Comparison of ENCODE assay signal across 13 cellular contexts in the genomic region with DNA sequence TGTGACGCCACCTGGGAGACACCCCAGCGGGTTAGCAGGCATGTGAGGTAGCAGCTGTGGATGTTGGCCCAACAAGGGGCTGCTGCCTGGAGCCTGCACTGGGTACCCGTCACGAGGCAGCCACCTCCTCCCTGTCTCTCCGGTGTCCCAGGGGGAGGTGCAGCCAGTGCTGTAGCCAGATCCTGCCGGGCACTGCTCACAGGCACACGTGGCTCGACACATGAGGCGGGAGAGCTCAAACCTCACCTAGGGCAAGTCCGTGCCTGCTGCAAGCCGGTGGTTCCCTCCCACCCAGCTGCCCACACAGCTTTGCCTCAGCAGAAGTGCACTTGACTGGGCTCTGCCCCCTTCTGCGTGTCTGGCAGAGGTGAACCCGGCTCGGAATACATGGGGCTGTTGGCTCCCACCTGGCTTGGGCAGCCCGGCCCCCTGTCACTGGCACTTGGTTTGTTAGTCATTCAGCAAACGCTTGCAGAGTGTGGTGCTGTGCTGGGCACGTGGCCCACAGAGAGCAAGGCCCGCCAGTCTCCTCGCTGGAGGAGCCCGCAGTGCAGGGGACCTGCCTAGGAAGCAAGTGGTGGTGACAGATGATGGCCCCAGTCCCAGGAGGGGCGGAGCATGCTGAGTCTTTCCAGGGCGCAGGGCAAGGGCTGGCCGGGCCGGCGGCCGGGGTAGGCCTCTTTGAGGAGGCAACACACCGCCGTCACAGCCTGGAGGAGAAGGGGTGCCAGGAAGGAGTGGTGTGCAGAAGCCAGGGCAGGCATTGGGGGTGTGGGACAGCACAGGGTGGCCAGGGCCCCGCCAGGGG. TPM values are rescaled to one million over a fixed set of nuclear protein-coding genes. Genes with fewer than 3 reads are reported as not detected.
A peak's percentile ranks its signal among the peaks of the same experiment; 100 is the strongest.
DNase-seq lines count a peak whose midpoint lies in the region; ATAC-seq, FAIRE-seq and TF ChIP-seq lines count a peak whose summit lies in the region.
"Had no signal": no experiment of that assay in that cellular context is flagged by ENCODE, and none has a peak within 500 bp of the region (broad histone marks: within the 10 kb centered on the region; RNA-seq: fewer than 3 reads in every experiment).

No MANE protein-coding gene starts in this region.

- in situ Hi-C loops in HepG2 (cut with HindIII; ENCODE audit: extremely low pct_ligation_motif_present, low pct_unique_long_range_greater_than_20kb) = no loop called here

- H3K9me3 ChIP-seq in HepG2 (ENCODE audit: low read length) = no peaks in the 10 kb centered on the region

- intact Hi-C loops in MCF 10A (cut with micrococcal nuclease) (loop anchor here (10.0 kb wide), 1 partner anchor 384 kb away; no protein-coding TSS in a partner anchor), HepG2 (cut with micrococcal nuclease; ENCODE audit: unreplicated experiment) (no loop called here)

- H3K4me3 Mint-ChIP-seq in MCF 10A (ENCODE audit: unreplicated experiment) = peak overlapping the region; percentile 29
- H3K4me3 Mint-ChIP-seq: type B pancreatic cell had no signal

- no peaks in the 10 kb centered on the region for H3K79me2 ChIP-seq in HepG2 (ENCODE audit: insufficient read depth, low read length)
- H3K79me2 ChIP-seq: hepatocyte had no signal

- DNase-seq in 8988T (peak; percentile 23), NCI-H187 treated with DMSO at 0.1 percent for 48 hours (lab: John Stamatoyannopoulos, UW) (peak; percentile 87), MCF 10A (ENCODE audit: unreplicated experiment) (peak; percentile 97), HepG2 (ENCODE audit: low spot score) (no peak), GM19239 (ENCODE audit: insufficient read length, low spot score) (no peak), GM19238 (ENCODE audit: insufficient read length, low spot score) (no peak), NK-92 (lab: John Stamatoyannopoulos, UW; ENCODE audit: unreplicated experiment) (no peak)

- ATAC-seq in HepG2 (peak; percentile 47), HG03175 (IDR thresholded peaks at IDR 0.05; ENCODE audit: unreplicated experiment) (no peak)
- ATAC-seq: sciatic nerve had no signal

- H3K36me3 ChIP-seq in HepG2 (replicated peaks in 1 of 2; ENCODE audit: control insufficient read depth in 1 of 2, insufficient read depth in 2 of 2, low read length in 2 of 2) = no peaks in the 10 kb centered on the region

- H4K20me1 ChIP-seq in HepG2 (ENCODE audit: insufficient read depth, low read length) = no peaks in the 10 kb centered on the region

- no peak overlapping the region; the same call in 1 of the 2 replicates for H3K4me2 ChIP-seq in HepG2 (ENCODE audit: low read depth, low read length)
- H3K4me2 ChIP-seq: hepatocyte had no signal

- no peak overlapping the region for H3K9ac ChIP-seq in HepG2 (ENCODE audit: insufficient read depth, low read depth, low read length)

- H3K27me3 ChIP-seq in HepG2 (ENCODE audit: control insufficient read depth in 1 of 2, insufficient read depth in 2 of 2, low read length in 2 of 2) = peaks cover 7 to 36% of the 10 kb centered on the region in 2 experiments; a peak in 3 of 5 replicates
- H3K27me3 ChIP-seq: hepatocyte had no signal

- FAIRE-seq in HepG2 (lab: Jason Lieb, UNC) = no peak
- no peak for FAIRE-seq in GM19239 (lab: Jason Lieb, UNC)
- FAIRE-seq: A204.1, TTC549 had no signal

- BruUV-seq in MCF 10A (replicated peaks; lab: Mats Ljungman, UMichigan) (no TSS peak), HepG2 (replicated peaks; lab: Mats Ljungman, UMichigan) (no TSS peak)

- no peak overlapping the region for H3K27ac ChIP-seq in HepG2 (ENCODE audit: extremely low read length, insufficient read depth, low read length)
- H3K27ac ChIP-seq: hepatocyte had no signal

- no peaks in the 10 kb centered on the region for H3K9me3 Mint-ChIP-seq in MCF 10A (ENCODE audit: unreplicated experiment)
- H3K9me3 Mint-ChIP-seq: type B pancreatic cell had no signal

- H2AFZ ChIP-seq in HepG2 (ENCODE audit: low read length) = no peak overlapping the region
- H2AFZ ChIP-seq: hepatocyte had no signal

- peaks cover 38% of the 10 kb centered on the region for H3K4me1 Mint-ChIP-seq in MCF 10A (ENCODE audit: insufficient read depth, unreplicated experiment)

- POLR2A ChIA-PET in MCF 10A (lab: Yijun Ruan, JAX) = interaction anchor here (0.6 to 2.2 kb wide), 11 partner anchors 9 to 301 kb away, joined by 3 to 15 read pairs (median 4); a partner anchor contains a TSS
- POLR2A ChIA-PET in HepG2 (lab: Yijun Ruan, JAX) = no interaction called here

- H3K36me3 Mint-ChIP-seq in MCF 10A (ENCODE audit: insufficient read depth, unreplicated experiment) = no peaks in the 10 kb centered on the region
- H3K36me3 Mint-ChIP-seq: type B pancreatic cell had no signal

- TF ChIP-seq POLR2A in HepG2 (IDR thresholded peaks at IDR 0.05; ENCODE audit: insufficient read depth in 1 of 2, low read depth in 2 of 2, low read length in 2 of 2) = no peak

- no peak for TF ChIP-seq CTCF in MCF 10A (IDR thresholded peaks at IDR 0.05; ENCODE audit: unreplicated experiment)
- no peak for TF ChIP-seq CTCF in HepG2 (CRISPR knock-in tag; IDR thresholded peaks at IDR 0.05)

- peak overlapping the region; percentile 41 for H3K27ac Mint-ChIP-seq in MCF 10A (ENCODE audit: low read depth, unreplicated experiment)
- H3K27ac Mint-ChIP-seq: type B pancreatic cell had no signal

- peak overlapping the region in 1 of 3 experiments; percentile 28; a peak in 1 of 6 replicates for H3K4me3 ChIP-seq in HepG2 (replicated peaks in 1 of 3; ENCODE audit: insufficient read depth in 1 of 3, low read depth in 2 of 3, low read length in 3 of 3)
- H3K4me3 ChIP-seq: hepatocyte had no signal

- peaks cover 63% of the 10 kb centered on the region for H3K4me1 ChIP-seq in HepG2 (ENCODE audit: insufficient read depth, low read length)

- no peaks in the 10 kb centered on the region for H3K27me3 Mint-ChIP-seq in MCF 10A (ENCODE audit: insufficient read depth, unreplicated experiment)
- H3K27me3 Mint-ChIP-seq: type B pancreatic cell had no signal

- 22% methylated on average over 9 of the region's 29 CpGs for WGBS in HepG2 (ENCODE audit: low lambda C conversion rate)

- no peak for TF ChIP-seq RAD21 in HepG2 (CRISPR knock-in tag; IDR thresholded peaks at IDR 0.05)

- TF ChIP-seq EP300 in HepG2 (IDR thresholded peaks at IDR 0.05; ENCODE audit: low read depth in 2 of 2, low read length in 2 of 2) (no peak), HepG2 (CRISPR knock-in tag; IDR thresholded peaks at IDR 0.05; ENCODE audit: borderline replicate concordance) (no peak)

- CTCF ChIA-PET in MCF 10A (lab: Yijun Ruan, JAX) = interaction anchor here (8.9 kb wide), 1 partner anchor 12 kb away, joined by 185 read pairs; no protein-coding TSS in a partner anchor
- CTCF ChIA-PET in HepG2 (lab: Yijun Ruan, JAX; ENCODE audit: low intra/inter-chr PET ratio, low total read pairs) = interaction anchor here (1.3 kb wide), 1 partner anchor 50 kb away, joined by 3 read pairs; no protein-coding TSS in a partner anchor

RNA-seq across cellular contexts. Expression of a gene that starts 10.1 kb away (rescaled TPM):
- total RNA-seq in MCF 10A (2022) = 20.4 and 28.8 TPM in 2 replicates
- total RNA-seq in HepG2 (2016; rRNA removed; fragmentation: Illumina TruSeq; extraction: Trizol) = 10.1 and 14.9 TPM in 2 replicates
- 1.8 and 3.0 TPM in 2 replicates for total RNA-seq in HepG2 (2016; cell fraction: cytosol; rRNA removed; fragmentation: Illumina TruSeq; extraction: Trizol; ENCODE audit: low read depth)
- 7.9 and 17.3 TPM in 2 replicates for total RNA-seq in HepG2 (2016; cell fraction: insoluble cytoplasmic fraction; rRNA removed; fragmentation: Illumina TruSeq; extraction: Trizol)
- 5.6 and 6.2 TPM in 2 replicates for total RNA-seq in HepG2 (2016; cell fraction: membrane; rRNA removed; fragmentation: Illumina TruSeq; extraction: Trizol)
- total RNA-seq in HepG2 (2016; cell fraction: nucleus; rRNA removed; fragmentation: Illumina TruSeq; extraction: Trizol) = 22.7 and 23.6 TPM in 2 replicates
- polyA plus RNA-seq in HepG2 (2011; rRNA removed) = 21.8 and 27.0 TPM in 2 replicates
- 12.1 and 19.8 TPM in 2 replicates for polyA plus RNA-seq in HepG2 (2011; cell fraction: cytosol; rRNA removed)
- polyA plus RNA-seq in HepG2 (2011; cell fraction: nucleus; rRNA removed) = 113 and 146 TPM in 2 replicates
- 12.2 and 22.6 TPM in 2 replicates for polyA plus RNA-seq in HepG2 (2012)
- 1.3 and 1.5 TPM in 2 replicates for polyA plus RNA-seq in HepG2 (2016; cell fraction: cytosol; fragmentation: Illumina TruSeq; extraction: Trizol; ENCODE audit: low read depth)
- 6.1 and 6.6 TPM in 2 replicates for polyA plus RNA-seq in HepG2 (2016; cell fraction: insoluble cytoplasmic fraction; fragmentation: Illumina TruSeq; extraction: Trizol; ENCODE audit: low read depth)
- polyA plus RNA-seq in HepG2 (2016; cell fraction: membrane; fragmentation: Illumina TruSeq; extraction: Trizol; ENCODE audit: low read depth) = 2.1 and 2.8 TPM in 2 replicates
- 26.5 and 29.7 TPM in 2 replicates for polyA plus RNA-seq in HepG2 (2016; cell fraction: nucleus; fragmentation: Illumina TruSeq; extraction: Trizol; ENCODE audit: insufficient read depth, low read depth)
- 12.4 and 67.5 TPM in 2 replicates for polyA minus RNA-seq in HepG2 (2011; rRNA and poly(A)+ RNA removed; ENCODE audit: low replicate concordance)
- 18.2 and 19.5 TPM in 2 replicates for polyA minus RNA-seq in HepG2 (2011; cell fraction: cytosol; rRNA and poly(A)+ RNA removed)
- polyA minus RNA-seq in HepG2 (2011; cell fraction: nucleus; rRNA and poly(A)+ RNA removed) = 76.5 and 77.0 TPM in 2 replicates

RNA-seq across cellular contexts. Expression of a gene that starts 30.3 kb away (rescaled TPM):
- total RNA-seq in MCF 10A (2022) (5.3 and 5.4 TPM in 2 replicates), HepG2 (2016; rRNA removed; fragmentation: Illumina TruSeq; extraction: Trizol) (0.18 and 0.20 TPM in 2 replicates)
- total RNA-seq in HepG2 (2016; cell fraction: cytosol; rRNA removed; fragmentation: Illumina TruSeq; extraction: Trizol; ENCODE audit: low read depth) = not detected in 2 replicates
- total RNA-seq in HepG2 (2016; cell fraction: insoluble cytoplasmic fraction; rRNA removed; fragmentation: Illumina TruSeq; extraction: Trizol) = not detected in 2 replicates
- not detected in 2 replicates for total RNA-seq in HepG2 (2016; cell fraction: membrane; rRNA removed; fragmentation: Illumina TruSeq; extraction: Trizol)
- not detected in 2 replicates for total RNA-seq in HepG2 (2016; cell fraction: nucleus; rRNA removed; fragmentation: Illumina TruSeq; extraction: Trizol)
- polyA plus RNA-seq in HepG2 (2011; rRNA removed) = 0.37 and 0.42 TPM in 2 replicates
- polyA plus RNA-seq in HepG2 (2011; cell fraction: cytosol; rRNA removed) = 0.35 and 0.46 TPM in 2 replicates
- 0.33 and 0.34 TPM in 2 replicates for polyA plus RNA-seq in HepG2 (2011; cell fraction: nucleus; rRNA removed)
- 0.15 and 0.24 TPM in 2 replicates for polyA plus RNA-seq in HepG2 (2012)
- not detected in 2 replicates for polyA plus RNA-seq in HepG2 (2016; cell fraction: cytosol; fragmentation: Illumina TruSeq; extraction: Trizol; ENCODE audit: low read depth)
- not detected in 2 replicates for polyA plus RNA-seq in HepG2 (2016; cell fraction: insoluble cytoplasmic fraction; fragmentation: Illumina TruSeq; extraction: Trizol; ENCODE audit: low read depth)
- polyA plus RNA-seq in HepG2 (2016; cell fraction: membrane; fragmentation: Illumina TruSeq; extraction: Trizol; ENCODE audit: low read depth) = 0.11 TPM in 1 of 2 replicates, not detected in the other
- not detected in 2 replicates for polyA plus RNA-seq in HepG2 (2016; cell fraction: nucleus; fragmentation: Illumina TruSeq; extraction: Trizol; ENCODE audit: insufficient read depth, low read depth)
- 2.2 and 7.6 TPM in 2 replicates for polyA minus RNA-seq in HepG2 (2011; rRNA and poly(A)+ RNA removed; ENCODE audit: low replicate concordance)
- polyA minus RNA-seq in HepG2 (2011; cell fraction: cytosol; rRNA and poly(A)+ RNA removed) = 0.49 TPM in 1 of 2 replicates, not detected in the other
- polyA minus RNA-seq in HepG2 (2011; cell fraction: nucleus; rRNA and poly(A)+ RNA removed) = 0.12 and 0.52 TPM in 2 replicates

Comparison
In these comparisons a context has a peak if more than half of its experiments do, and no peak if none do; other contexts are left out.
1. DNase-seq: peak in 8988T (single experiment), NCI-H187 treated with DMSO at 0.1 percent for 48 hours (single experiment) and MCF 10A (single experiment); none in HepG2 (single experiment), GM19239 (single experiment), GM19238 (single experiment) and NK-92 (single experiment).